ENCODE assay signal across 11 cellular contexts in the genomic region with DNA sequence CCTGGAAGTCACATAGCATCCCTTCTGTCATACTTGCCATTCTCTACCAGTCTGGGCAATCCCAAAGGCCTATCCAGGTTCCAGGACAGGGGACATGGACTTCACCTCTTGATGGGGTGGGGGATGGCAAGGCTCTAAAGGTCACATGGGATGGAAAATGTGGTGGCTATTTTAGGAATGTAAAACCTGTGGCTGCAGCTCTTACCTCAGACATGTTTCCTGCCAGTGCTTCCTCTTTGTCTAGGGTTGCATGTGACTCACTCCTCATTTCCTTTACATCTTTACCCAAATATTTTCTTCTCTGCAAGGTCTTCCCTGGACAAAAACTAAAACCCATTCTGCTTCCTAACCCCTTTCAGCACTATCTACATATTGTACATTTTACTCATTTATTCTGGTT.
A peak's percentile ranks its signal among the peaks of the same experiment; 100 is the strongest.
DNase-seq lines count a peak whose midpoint lies in the region; ATAC-seq and TF ChIP-seq lines count a peak whose summit lies in the region.
"Had no signal": no experiment of that assay in that cellular context is flagged by ENCODE, and none has a peak within 500 bp of the region (broad histone marks: within the 10 kb centered on the region; RNA-seq: fewer than 3 reads in every experiment).

No MANE protein-coding gene starts in this region.

- H3K9ac ChIP-seq in smooth muscle cell (ENCODE audit: low read depth) = no peak overlapping the region

- TF ChIP-seq CTCF in activated B cell treated with CpG ODN at 0.5 μM for 24 hours (IDR thresholded peaks at IDR 0.05) (no peak), smooth muscle cell (IDR thresholded peaks at IDR 0.05; ENCODE audit: borderline replicate concordance, insufficient read depth, poor library complexity, severe bottlenecking) (no peak), tibial artery (IDR thresholded peaks at IDR 0.05) (no peak), type B pancreatic cell (conservative IDR thresholded peaks at IDR 0.05) (no peak)
- no peak for TF ChIP-seq CTCF in CD8-positive, alpha-beta T cell (IDR thresholded peaks at IDR 0.05)

- H3K27me3 Mint-ChIP-seq in activated B cell treated with CpG ODN at 0.5 μM for 24 hours = no peaks in the 10 kb centered on the region
- H3K27me3 Mint-ChIP-seq in type B pancreatic cell = no peaks in the 10 kb centered on the region
- H3K27me3 Mint-ChIP-seq in CD8-positive, alpha-beta T cell (ENCODE audit: low read depth) = no peaks in the 10 kb centered on the region
- H3K27me3 Mint-ChIP-seq: central memory CD8-positive, alpha-beta T cell had no signal

- peaks cover 17% of the 10 kb centered on the region for H3F3A ChIP-seq in smooth muscle cell (ENCODE audit: low read depth)

- H2AFZ ChIP-seq in smooth muscle cell (ENCODE audit: low read depth) = no peak overlapping the region

- no peaks in the 10 kb centered on the region for H3K9me3 ChIP-seq in smooth muscle cell (replicated peaks; ENCODE audit: low read depth)
- no peaks in the 10 kb centered on the region for H3K9me3 ChIP-seq in tibial artery
- H3K9me3 ChIP-seq in CD8-positive, alpha-beta T cell (ENCODE audit: low read length) = no peaks in the 10 kb centered on the region

- H3K4me3 Mint-ChIP-seq in activated B cell treated with CpG ODN at 0.5 μM for 24 hours = peak overlapping the region; percentile 15
- H3K4me3 Mint-ChIP-seq in type B pancreatic cell = no peak overlapping the region
- H3K4me3 Mint-ChIP-seq in CD8-positive, alpha-beta T cell = no peak overlapping the region
- H3K4me3 Mint-ChIP-seq: central memory CD8-positive, alpha-beta T cell had no signal

- POLR2A ChIA-PET in activated B cell treated with CpG ODN at 0.5 μM for 24 hours (lab: Charles Lee) = no interaction called here
- POLR2A ChIA-PET in CD8-positive, alpha-beta T cell (lab: Charles Lee) = no interaction called here

- no peak overlapping the region for H3K4me2 ChIP-seq in smooth muscle cell

- no peak overlapping the region for H3K4me3 ChIP-seq in Jurkat, Clone E6-1 (ENCODE audit: low read length)
- H3K4me3 ChIP-seq in smooth muscle cell (no peak overlapping the region), tibial artery (no peak overlapping the region)
- no peak overlapping the region for H3K4me3 ChIP-seq in CD8-positive, alpha-beta T cell (ENCODE audit: low read depth, low read length)

- H3K27me3 ChIP-seq in smooth muscle cell (ENCODE audit: low read depth) (no peaks in the 10 kb centered on the region), tibial artery (no peaks in the 10 kb centered on the region)
- H3K27me3 ChIP-seq in CD8-positive, alpha-beta T cell (ENCODE audit: insufficient read depth, low read length) = no peaks in the 10 kb centered on the region

- H3K4me1 Mint-ChIP-seq in activated B cell treated with CpG ODN at 0.5 μM for 24 hours (peaks cover 37% of the 10 kb centered on the region), type B pancreatic cell (ENCODE audit: unreplicated experiment) (peaks cover 14% of the 10 kb centered on the region)
- no peaks in the 10 kb centered on the region for H3K4me1 Mint-ChIP-seq in CD8-positive, alpha-beta T cell (ENCODE audit: low read depth)
- H3K4me1 Mint-ChIP-seq: central memory CD8-positive, alpha-beta T cell had no signal

- H3K36me3 Mint-ChIP-seq in activated B cell treated with CpG ODN at 0.5 μM for 24 hours (ENCODE audit: low read depth) = no peaks in the 10 kb centered on the region
- H3K36me3 Mint-ChIP-seq in type B pancreatic cell = no peaks in the 10 kb centered on the region
- H3K36me3 Mint-ChIP-seq in CD8-positive, alpha-beta T cell = no peaks in the 10 kb centered on the region

- H3K9me3 Mint-ChIP-seq in activated B cell treated with CpG ODN at 0.5 μM for 24 hours (no peaks in the 10 kb centered on the region), type B pancreatic cell (peaks cover 2% of the 10 kb centered on the region)
- H3K9me3 Mint-ChIP-seq in CD8-positive, alpha-beta T cell = no peaks in the 10 kb centered on the region

- H4K20me1 ChIP-seq in smooth muscle cell (ENCODE audit: low read depth) = no peaks in the 10 kb centered on the region

- intact Hi-C loops in activated B cell treated with CpG ODN at 0.5 μM for 24 hours (cut with micrococcal nuclease) = no loop called here
- intact Hi-C loops in tibial artery (cut with DNase I; ENCODE audit: low total_unique reads) = no loop called here
- intact Hi-C loops in CD8-positive, alpha-beta T cell (cut with DNase I, micrococcal nuclease) = no loop called here

- H3K27ac ChIP-seq in smooth muscle cell (ENCODE audit: low read depth) = no peak overlapping the region
- H3K27ac ChIP-seq in tibial artery = no peak overlapping the region
- no peak overlapping the region for H3K27ac ChIP-seq in CD8-positive, alpha-beta T cell (ENCODE audit: low read depth, low read length)

- H3K79me2 ChIP-seq in smooth muscle cell (ENCODE audit: low read depth) = no peaks in the 10 kb centered on the region

- H3K4me1 ChIP-seq in smooth muscle cell (ENCODE audit: low read depth) = peaks cover 19% of the 10 kb centered on the region
- no peaks in the 10 kb centered on the region for H3K4me1 ChIP-seq in tibial artery
- H3K4me1 ChIP-seq in CD8-positive, alpha-beta T cell (ENCODE audit: insufficient read depth, low read length) = no peaks in the 10 kb centered on the region

- DNase-seq in COLO829 (ENCODE audit: low spot score) (peak; percentile 23), activated B cell treated with CpG ODN at 0.5 μM for 24 hours (no peak), kidney tubule cell (ENCODE audit: low spot score) (peak; percentile 84), smooth muscle cell (lab: John Stamatoyannopoulos, UW; ENCODE audit: unreplicated experiment) (no peak), tibial artery (no peak), type B pancreatic cell (ENCODE audit: extremely low spot score, unreplicated experiment) (no peak)
- DNase-seq in Jurkat, Clone E6-1 (ENCODE audit: low read depth, low spot score) = peak; percentile 15
- DNase-seq in CD8-positive, alpha-beta T cell = no peak
- DNase-seq: DMS 273 treated with DMSO at 0.1 percent for 48 hours, NCI-H446 treated with DMSO at 0.1 percent for 48 hours had no signal

- H3K27ac Mint-ChIP-seq in activated B cell treated with CpG ODN at 0.5 μM for 24 hours (no peak overlapping the region), type B pancreatic cell (no peak overlapping the region)
- no peak overlapping the region for H3K27ac Mint-ChIP-seq in CD8-positive, alpha-beta T cell

- H3K36me3 ChIP-seq in smooth muscle cell (ENCODE audit: low read depth) = no peaks in the 10 kb centered on the region
- H3K36me3 ChIP-seq in tibial artery = no peaks in the 10 kb centered on the region
- no peaks in the 10 kb centered on the region for H3K36me3 ChIP-seq in CD8-positive, alpha-beta T cell (ENCODE audit: insufficient read depth, low read length)

- ATAC-seq in activated B cell treated with CpG ODN at 0.5 μM for 24 hours (ENCODE audit: low read depth) = peak; percentile 31
- ATAC-seq in CD8-positive, alpha-beta T cell = no peak

- CTCF ChIA-PET in activated B cell treated with CpG ODN at 0.5 μM for 24 hours (lab: Charles Lee) = no interaction called here
- CTCF ChIA-PET in CD8-positive, alpha-beta T cell (lab: Charles Lee) = no interaction called here

Comparison
In these comparisons a context has a peak if more than half of its experiments do, and no peak if none do; other contexts are left out.
1. DNase-seq: peak in COLO829 (single experiment), Jurkat, Clone E6-1 (single experiment) and kidney tubule cell (single experiment); none in activated B cell treated with CpG ODN at 0.5 μM for 24 hours (single experiment), smooth muscle cell (single experiment), tibial artery (0 of 2), type B pancreatic cell (single experiment) and CD8-positive, alpha-beta T cell (0 of 7).